In genomic region chr12:47303207-47303606, GRCh38 we compare ENCODE assay signal across 14 cellular contexts.
DNase-seq lines count a peak whose midpoint lies in the region; ATAC-seq and TF ChIP-seq lines count a peak whose summit lies in the region.
"Had no signal": no experiment of that assay in that cellular context is flagged by ENCODE, and none has a peak within 500 bp of the region (broad histone marks: within the 10 kb centered on the region; RNA-seq: fewer than 3 reads in every experiment).

No MANE protein-coding gene starts in this region.

- no peak for TF ChIP-seq CTCF in KMS-11 (conservative IDR thresholded peaks at IDR 0.05; ENCODE audit: low read depth, low read length)

- peaks cover 58% of the 10 kb centered on the region for H3K4me1 Mint-ChIP-seq in activated CD4-positive, alpha-beta T cell treated with anti-CD3 and anti-CD28 coated beads, Interleukin-2, amount 10 ng/mL, durations not matched to agents 24 days and 14 days

- peak overlapping the region; percentile 72 for H3K27ac Mint-ChIP-seq in activated CD4-positive, alpha-beta T cell treated with anti-CD3 and anti-CD28 coated beads, Interleukin-2, amount 10 ng/mL, durations not matched to agents 24 days and 14 days

- no peak overlapping the region for H3K27ac ChIP-seq in KMS-11
- H3K27ac ChIP-seq: SK-N-MC had no signal

- H3K27me3 ChIP-seq in KMS-11 (ENCODE audit: insufficient read depth, low read depth), result no peaks in the 10 kb centered on the region

- H3K27me3 Mint-ChIP-seq in activated CD4-positive, alpha-beta T cell treated with anti-CD3 and anti-CD28 coated beads, Interleukin-2, amount 10 ng/mL, durations not matched to agents 24 days and 14 days, result no peaks in the 10 kb centered on the region
- H3K27me3 Mint-ChIP-seq: natural killer cell treated with Interleukin-12 subunit alpha and Interleukin-12 subunit beta and Interleukin-15 and Interleukin-18, amount 100 ng/mL, for 72 hours had no signal

- no peak overlapping the region for H3K4me3 Mint-ChIP-seq in activated CD4-positive, alpha-beta T cell treated with anti-CD3 and anti-CD28 coated beads, Interleukin-2, amount 10 ng/mL, durations not matched to agents 24 days and 14 days
- H3K4me3 Mint-ChIP-seq: natural killer cell treated with Interleukin-12 subunit alpha and Interleukin-12 subunit beta and Interleukin-15 and Interleukin-18, amount 100 ng/mL, for 72 hours had no signal

- no peak for ATAC-seq in GM21381 (IDR thresholded peaks at IDR 0.05; ENCODE audit: unreplicated experiment)
- ATAC-seq: left lobe of liver; natural killer cell treated with Interleukin-12 subunit alpha and Interleukin-12 subunit beta and Interleukin-15 and Interleukin-18, amount 100 ng/mL, for 72 hours had no signal

- intact Hi-C loops in activated CD4-positive, alpha-beta T cell treated with anti-CD3 and anti-CD28 coated beads, Interleukin-2, amount 10 ng/mL, durations not matched to agents 24 days and 14 days (cut with micrococcal nuclease), result no loop called here

- H3K4me3 ChIP-seq in KMS-11 (IDR thresholded peaks at IDR 0.05; ENCODE audit: insufficient read depth, low read depth, low read length), result no peak overlapping the region
- H3K4me3 ChIP-seq: SK-N-MC had no signal

- peaks cover 43% of the 10 kb centered on the region for H3K36me3 Mint-ChIP-seq in activated CD4-positive, alpha-beta T cell treated with anti-CD3 and anti-CD28 coated beads, Interleukin-2, amount 10 ng/mL, durations not matched to agents 24 days and 14 days (ENCODE audit: low read depth)

- no peak overlapping the region for H3K9ac ChIP-seq in KMS-11

- H3K4me2 ChIP-seq in KMS-11, result no peak overlapping the region

- 0 out of 2 replicates have a peak overlapping the region, but pooled peaks have one; percentile 1 for H2AFZ ChIP-seq in KMS-11 (ENCODE audit: low read depth)

- H3K9me3 Mint-ChIP-seq in activated CD4-positive, alpha-beta T cell treated with anti-CD3 and anti-CD28 coated beads, Interleukin-2, amount 10 ng/mL, durations not matched to agents 24 days and 14 days, result peaks cover 21% of the 10 kb centered on the region

- DNase-seq in activated CD4-positive, alpha-beta T cell treated with anti-CD3 and anti-CD28 coated beads, Interleukin-2, amount 10 ng/mL, durations not matched to agents 24 days and 14 days, result no peak
- no peak for DNase-seq in activated CD4-positive, alpha-beta T cell treated with anti-CD3 and anti-CD28 coated beads, Interleukin-2, amount 50 U/mL, for 48 hours
- DNase-seq in astrocyte of the hippocampus (ENCODE audit: low read depth, low spot score) (peak; percentile 49), non-pigmented ciliary epithelial cell (ENCODE audit: low read depth) (peak; percentile 35), OCI-M2 (lab: John Stamatoyannopoulos, UW; ENCODE audit: unreplicated experiment) (no peak), NCI-H446 (lab: John Stamatoyannopoulos, UW) (no peak)
- DNase-seq: amygdala; hypothalamus; stimulated activated CD4-positive, alpha-beta T cell treated with anti-CD3 and anti-CD28 coated beads, Interleukin-2, amount 100 ng/mL, for 48 hours had no signal

- no peaks in the 10 kb centered on the region for H3K36me3 ChIP-seq in KMS-11 (ENCODE audit: insufficient read depth)

- H4K20me1 ChIP-seq in KMS-11 (ENCODE audit: insufficient read depth), result no peaks in the 10 kb centered on the region

- H3K4me1 ChIP-seq in KMS-11 (ENCODE audit: low read depth, poor library complexity, severe bottlenecking), result no peaks in the 10 kb centered on the region

- H3K79me2 ChIP-seq in KMS-11 (ENCODE audit: insufficient read depth, low read depth), result no peaks in the 10 kb centered on the region

Comparison
In these comparisons a context has a peak if more than half of its experiments do, and no peak if none do; other contexts are left out.
1. DNase-seq: peak in astrocyte of the hippocampus (single experiment) and non-pigmented ciliary epithelial cell (single experiment); none in activated CD4-positive, alpha-beta T cell treated with anti-CD3 and anti-CD28 coated beads, Interleukin-2, amount 10 ng/mL, durations not matched to agents 24 days and 14 days (single experiment), activated CD4-positive, alpha-beta T cell treated with anti-CD3 and anti-CD28 coated beads, Interleukin-2, amount 50 U/mL, for 48 hours (0 of 2), OCI-M2 (single experiment) and NCI-H446 (0 of 2).